In genomic region chr1:46637444-46638083, GRCh38 we compare ENCODE assay signal across 18 cellular contexts. TPM values are rescaled to one million over a fixed set of nuclear protein-coding genes. Genes with fewer than 3 reads are reported as not detected.
A peak's percentile ranks its signal among the peaks of the same experiment; 100 is the strongest.
DNase-seq lines count a peak whose midpoint lies in the region; ATAC-seq and TF ChIP-seq lines count a peak whose summit lies in the region.
"Had no signal": no experiment of that assay in that cellular context is flagged by ENCODE, and none has a peak within 500 bp of the region (broad histone marks: within the 10 kb centered on the region; RNA-seq: fewer than 3 reads in every experiment).

No MANE protein-coding gene starts in this region.

- no peak overlapping the region for H3K14ac ChIP-seq in trophoblast cell (ENCODE audit: low read length)

- no peak overlapping the region for H2BK12ac ChIP-seq in trophoblast cell (ENCODE audit: low read length)

- no peak overlapping the region for H3K23ac ChIP-seq in trophoblast cell (ENCODE audit: low read length)

- DNase-seq in ascending aorta (ENCODE audit: low spot score in 2 of 2) (no peak), esophagus muscularis mucosa (ENCODE audit: extremely low spot score) (no peak), right cardiac atrium (no peak), tibial artery (no peak), trophoblast cell (no peak), OCI-M1 (lab: John Stamatoyannopoulos, UW) (no peak), mammary epithelial cell (no peak), medulla oblongata (ENCODE audit: extremely low spot score) (no peak)
- DNase-seq: DMS 273 treated with DMSO at 0.1 percent for 48 hours, NCI-H146, NCI-H2227 treated with DMSO at 0.1 percent for 48 hours, NCI-H524 treated with DMSO at 0.1 percent for 48 hours had no signal

- H3K27me3 ChIP-seq in ascending aorta (no peaks in the 10 kb centered on the region), esophagus muscularis mucosa (no peaks in the 10 kb centered on the region), right cardiac atrium (ENCODE audit: control insufficient read depth, insufficient read depth) (no peaks in the 10 kb centered on the region), tibial artery (no peaks in the 10 kb centered on the region), trophoblast cell (ENCODE audit: insufficient read depth, low read length) (no peaks in the 10 kb centered on the region), mammary epithelial cell (ENCODE audit: insufficient read depth, low read length) (no peaks in the 10 kb centered on the region)
- H3K27me3 ChIP-seq: BLaER1 had no signal

- H3K79me2 ChIP-seq in trophoblast cell (ENCODE audit: control insufficient read depth, insufficient read depth, low read length, poor library complexity): no peaks in the 10 kb centered on the region
- H3K79me2 ChIP-seq in mammary epithelial cell (ENCODE audit: insufficient read depth, low read length): no peaks in the 10 kb centered on the region

- in situ Hi-C loops in mammary epithelial cell (cut with MboI; ENCODE audit: low sequenced_read_pairs in 2 of 2): no loop called here

- H3K27ac ChIP-seq in ascending aorta: peak overlapping the region; percentile 73 to 92
- H3K27ac ChIP-seq in esophagus muscularis mucosa (replicated peaks in 1 of 4): peak overlapping the region; percentile 53 to 82 (median 79)
- peak overlapping the region; percentile 97 for H3K27ac ChIP-seq in right cardiac atrium (ENCODE audit: low read length)
- peak overlapping the region; percentile 66 to 74 for H3K27ac ChIP-seq in tibial artery
- H3K27ac ChIP-seq in trophoblast cell (ENCODE audit: low read depth, low read length): no peak overlapping the region
- H3K27ac ChIP-seq in mammary epithelial cell (ENCODE audit: insufficient read depth, low read depth, low read length): no peak overlapping the region
- H3K27ac ChIP-seq: BLaER1, RWPE1 had no signal

- H4K12ac ChIP-seq in trophoblast cell (ENCODE audit: low read depth, low read length): no peak overlapping the region

- intact Hi-C loops in ascending aorta (cut with DNase I) (loop anchor here (1.0 to 2.0 kb wide), 2 partner anchors 19 to 31 kb away; partner anchors contain the start of gene ATPAF1), esophagus muscularis mucosa (cut with DNase I) (no loop called here), right cardiac atrium (cut with DNase I) (no loop called here), tibial artery (cut with DNase I; ENCODE audit: low total_unique reads) (no loop called here), mammary epithelial cell (cut with micrococcal nuclease) (no loop called here)

- H3K36me3 ChIP-seq in ascending aorta (peaks cover 21 to 39% of the 10 kb centered on the region in 2 donors), esophagus muscularis mucosa (peaks cover 14 to 62% (median 39%) of the 10 kb centered on the region in 4 donors), tibial artery (peaks cover 33 to 53% (median 49%) of the 10 kb centered on the region in 3 donors), trophoblast cell (ENCODE audit: control insufficient read depth in 1 of 2, insufficient read depth in 2 of 2, low read length in 2 of 2) (peaks cover 4 to 7% of the 10 kb centered on the region in 2 experiments), mammary epithelial cell (ENCODE audit: insufficient read depth, low read length) (no peaks in the 10 kb centered on the region)

- H3K18ac ChIP-seq in trophoblast cell (ENCODE audit: low read length): no peak overlapping the region

- WGBS in esophagus muscularis mucosa: 15% methylated on average over 2 of the region's 2 CpGs
- 18% methylated on average over 2 of the region's 2 CpGs for WGBS in right cardiac atrium
- WGBS in trophoblast cell (ENCODE audit: extremely low coverage, insufficient coverage, insufficient read length): no CpG with 5 or more reads among the region's 2 CpGs
- WGBS in mammary epithelial cell (ENCODE audit: low coverage, missing lambda C conversion rate): 46% methylated on average over 2 of the region's 2 CpGs

- CTCF ChIA-PET in mammary epithelial cell (lab: Charles Lee; ENCODE audit: low non-redundant PET): no interaction called here

- no peak overlapping the region for H3K9ac ChIP-seq in trophoblast cell (ENCODE audit: low read length)
- no peak overlapping the region for H3K9ac ChIP-seq in mammary epithelial cell (ENCODE audit: insufficient read depth, low read length)
- H3K9ac ChIP-seq: BLaER1 had no signal

- no peak overlapping the region for H4K8ac ChIP-seq in trophoblast cell (ENCODE audit: low read depth, low read length)

- H2AK5ac ChIP-seq in trophoblast cell (ENCODE audit: low read length): no peak overlapping the region

- H2BK120ac ChIP-seq in trophoblast cell (ENCODE audit: insufficient read depth, low read length, poor library complexity): no peak overlapping the region

- TF ChIP-seq POLR2A in esophagus muscularis mucosa (IDR thresholded peaks at IDR 0.05; ENCODE audit: low read depth): no peak

- peaks cover 0 to 10% of the 10 kb centered on the region in 2 donors for H3K4me1 ChIP-seq in ascending aorta
- H3K4me1 ChIP-seq in esophagus muscularis mucosa: peaks cover 12 to 43% (median 34%) of the 10 kb centered on the region in 4 donors
- H3K4me1 ChIP-seq in right cardiac atrium (ENCODE audit: control insufficient read depth, insufficient read depth, low read length): peaks cover 5% of the 10 kb centered on the region
- H3K4me1 ChIP-seq in tibial artery: peaks cover 0 to 40% (median 13%) of the 10 kb centered on the region in 4 donors
- H3K4me1 ChIP-seq in trophoblast cell (ENCODE audit: control insufficient read depth in 1 of 2, insufficient read depth in 2 of 2, low read length in 2 of 2): no peaks in the 10 kb centered on the region
- H3K4me1 ChIP-seq in mammary epithelial cell (ENCODE audit: insufficient read depth, low read length): peaks cover 6% of the 10 kb centered on the region
- H3K4me1 ChIP-seq: BLaER1 had no signal

- H3K4me3 ChIP-seq in ascending aorta: no peak overlapping the region
- H3K4me3 ChIP-seq in esophagus muscularis mucosa: no peak overlapping the region
- H3K4me3 ChIP-seq in right cardiac atrium (ENCODE audit: low read length): no peak overlapping the region
- no peak overlapping the region for H3K4me3 ChIP-seq in tibial artery
- H3K4me3 ChIP-seq in trophoblast cell (ENCODE audit: low read depth, low read length): no peak overlapping the region
- no peak overlapping the region for H3K4me3 ChIP-seq in mammary epithelial cell (replicated peaks in 1 of 3; ENCODE audit: insufficient read depth in 1 of 3, low read depth in 2 of 3, low read length in 3 of 3)
- H3K4me3 ChIP-seq: BLaER1, GM23338 had no signal

- TF ChIP-seq EP300 in esophagus muscularis mucosa (IDR thresholded peaks at IDR 0.05): no peak

- TF ChIP-seq CTCF in ascending aorta (IDR thresholded peaks at IDR 0.05): no peak
- TF ChIP-seq CTCF in esophagus muscularis mucosa (IDR thresholded peaks at IDR 0.05): no peak
- TF ChIP-seq CTCF in tibial artery (IDR thresholded peaks at IDR 0.05): no peak
- TF ChIP-seq CTCF in mammary epithelial cell (conservative IDR thresholded peaks at IDR 0.05 in 1 of 2, IDR thresholded peaks at IDR 0.05 in 1 of 2; ENCODE audit: extremely low read depth in 1 of 2, insufficient read depth in 1 of 2, low read depth in 1 of 2, low read length in 2 of 2): no peak

- no peak overlapping the region for H2BK5ac ChIP-seq in trophoblast cell (ENCODE audit: low read depth, low read length, poor library complexity)

- H3K9me3 ChIP-seq in ascending aorta (no peaks in the 10 kb centered on the region), esophagus muscularis mucosa (no peaks in the 10 kb centered on the region), right cardiac atrium (ENCODE audit: control insufficient read depth, low read length) (no peaks in the 10 kb centered on the region), tibial artery (no peaks in the 10 kb centered on the region), trophoblast cell (ENCODE audit: insufficient read depth, low read depth, low read length) (no peaks in the 10 kb centered on the region), mammary epithelial cell (replicated peaks; ENCODE audit: insufficient read depth, low read length) (no peaks in the 10 kb centered on the region)
- H3K9me3 ChIP-seq: BLaER1 had no signal

- H4K91ac ChIP-seq in trophoblast cell (ENCODE audit: low read depth, low read length): no peak overlapping the region

- no peak overlapping the region for H3K4me2 ChIP-seq in trophoblast cell (ENCODE audit: low read length)
- H3K4me2 ChIP-seq in mammary epithelial cell (ENCODE audit: insufficient read depth, low read depth, low read length): no peak overlapping the region
- H3K4me2 ChIP-seq: BLaER1, GM23338 had no signal

- peak; percentile 67 to 72 for ATAC-seq in right cardiac atrium
- ATAC-seq: GM23338 had no signal

- H3K79me1 ChIP-seq in trophoblast cell (ENCODE audit: low read length): no peaks in the 10 kb centered on the region

- BruUV-seq in mammary epithelial cell (replicated peaks; lab: Mats Ljungman, UMichigan): no TSS peak

- H2AFZ ChIP-seq in trophoblast cell (ENCODE audit: insufficient read depth, low read length, poor library complexity): no peak overlapping the region
- no peak overlapping the region for H2AFZ ChIP-seq in mammary epithelial cell (ENCODE audit: low read depth, low read length)
- H2AFZ ChIP-seq: GM23338 had no signal

- dilution Hi-C loops in mammary epithelial cell (cut with HindIII; ENCODE audit: low sequenced_read_pairs): loop anchor here (5.0 kb wide), 1 partner anchor 60 kb away; no protein-coding TSS in a partner anchor

- H3K4ac ChIP-seq in trophoblast cell (ENCODE audit: low read depth, low read length): no peak overlapping the region

- no peaks in the 10 kb centered on the region for H4K20me1 ChIP-seq in mammary epithelial cell (ENCODE audit: insufficient read depth, low read length)
- H4K20me1 ChIP-seq: BLaER1 had no signal

RNA-seq across cellular contexts. Expression of gene MOB3C, which starts 21.0 kb away (rescaled TPM):
- 16.1 TPM for total RNA-seq in ascending aorta
- 10 to 100 TPM; 19.5 to 27.0 (median 24.4) TPM for total RNA-seq in esophagus muscularis mucosa
- total RNA-seq in right cardiac atrium: 10 to 100 TPM; 14.1 to 20.9 (median 16.5) TPM
- 10.3 TPM for polyA plus RNA-seq in right cardiac atrium
- polyA plus RNA-seq in trophoblast cell (2013): 2.4 and 2.6 TPM in 2 replicates
- total RNA-seq in mammary epithelial cell: 10 to 100 TPM; 10.2 to 12.8 TPM
- polyA plus RNA-seq in mammary epithelial cell: 9.8 TPM
- 6.4 TPM for polyA minus RNA-seq in mammary epithelial cell

RNA-seq across cellular contexts. Expression of gene ATPAF1, which starts 30.6 kb away (rescaled TPM):
- total RNA-seq in ascending aorta (23.6 TPM), esophagus muscularis mucosa (10 to 100 TPM; 64.4 to 88.0 (median 68.5) TPM), right cardiac atrium (100 to 1,000 TPM; 144 to 181 (median 166) TPM), mammary epithelial cell (10 to 100 TPM; 24.8 to 36.5 TPM)
- polyA plus RNA-seq in right cardiac atrium (218 TPM), mammary epithelial cell (36.1 TPM)
- 21.9 and 23.3 TPM in 2 replicates for polyA plus RNA-seq in trophoblast cell (2013)
- polyA minus RNA-seq in mammary epithelial cell: 24.2 TPM

RNA-seq across cellular contexts. Expression of gene MKNK1, which starts 33.5 kb away (rescaled TPM):
- 47.8 TPM for total RNA-seq in ascending aorta
- total RNA-seq in esophagus muscularis mucosa: 10 to 100 TPM; 27.7 to 37.0 (median 29.3) TPM
- 10 to 100 TPM; 40.2 to 46.9 (median 43.4) TPM for total RNA-seq in right cardiac atrium
- 27.8 TPM for polyA plus RNA-seq in right cardiac atrium
- polyA plus RNA-seq in trophoblast cell (2013): 37.3 TPM in 2 replicates
- total RNA-seq in mammary epithelial cell: 10 to 100 TPM; 21.7 to 50.0 TPM
- polyA plus RNA-seq in mammary epithelial cell: 35.0 TPM
- polyA minus RNA-seq in mammary epithelial cell: 56.7 TPM

RNA-seq across cellular contexts. Expression of gene TEX38, which starts 34.1 kb away (rescaled TPM):
- total RNA-seq in ascending aorta: not detected
- total RNA-seq in esophagus muscularis mucosa: not detected
- total RNA-seq in right cardiac atrium: not detected
- 0.14 TPM for polyA plus RNA-seq in right cardiac atrium
- not detected in 2 replicates for polyA plus RNA-seq in trophoblast cell (2013)
- not detected for total RNA-seq in mammary epithelial cell
- polyA plus RNA-seq in mammary epithelial cell: not detected
- not detected for polyA minus RNA-seq in mammary epithelial cell
- total RNA-seq: Daoy, GM23338, OCI-LY7 had no signal
- polyA plus RNA-seq: AG04450, GM23338 had no signal

Comparison
In these comparisons a context has a peak if more than half of its experiments do, and no peak if none do; other contexts are left out.
1. H3K27ac ChIP-seq: peak in ascending aorta (2 of 2), esophagus muscularis mucosa (4 of 4), right cardiac atrium (single experiment) and tibial artery (2 of 2); none in trophoblast cell (single experiment) and mammary epithelial cell (single experiment).